ENCODE assay signal across 16 cellular contexts in genomic region chr1:119075614-119076013, GRCh38.
DNase-seq lines count a peak whose midpoint lies in the region; ATAC-seq, FAIRE-seq and TF ChIP-seq lines count a peak whose summit lies in the region.
"Had no signal": no experiment of that assay in that cellular context is flagged by ENCODE, and none has a peak within 500 bp of the region (broad histone marks: within the 10 kb centered on the region; RNA-seq: fewer than 3 reads in every experiment).

No MANE protein-coding gene starts in this region.

- H3K9me3 Mint-ChIP-seq in astrocyte (ENCODE audit: unreplicated experiment) = no peaks in the 10 kb centered on the region

- H2AFZ ChIP-seq in ACC112 (ENCODE audit: low read length, unreplicated experiment) (no peak overlapping the region), astrocyte (ENCODE audit: low read depth, low read length) (no peak overlapping the region)

- peak overlapping the region; percentile 9 for H3K4me2 ChIP-seq in astrocyte (ENCODE audit: low read length)

- H3K4me3 ChIP-seq in ACC112 (ENCODE audit: low read depth, low read length) (peak overlapping the region; percentile 15; the same call in 1 of the 2 replicates), astrocyte (ENCODE audit: insufficient read depth, low read depth, low read length) (no peak overlapping the region)

- peak overlapping the region; percentile 52 for H3K27ac ChIP-seq in ACC112 (ENCODE audit: low read depth, low read length)
- H3K27ac ChIP-seq in astrocyte (ENCODE audit: low read depth, low read length) = no peak overlapping the region

- peaks cover 15% of the 10 kb centered on the region for H3K4me1 Mint-ChIP-seq in astrocyte (ENCODE audit: low read depth, unreplicated experiment)
- H3K4me1 Mint-ChIP-seq: activated CD4-positive, alpha-beta T cell treated with anti-CD3 and anti-CD28 coated beads for 36 hours; stimulated activated effector memory CD8-positive, alpha-beta T cell treated with anti-CD3 and anti-CD28 coated beads, Interleukin-12 subunit alpha, Interleukin-12 subunit beta, amount 100 ng/mL, for 72 hours had no signal

- peaks cover 4% of the 10 kb centered on the region for H3K36me3 Mint-ChIP-seq in astrocyte (ENCODE audit: low read depth, unreplicated experiment)
- H3K36me3 Mint-ChIP-seq: stimulated activated effector memory CD8-positive, alpha-beta T cell treated with anti-CD3 and anti-CD28 coated beads, Interleukin-12 subunit alpha, Interleukin-12 subunit beta, amount 100 ng/mL, for 72 hours had no signal

- no peak overlapping the region for H3K9ac ChIP-seq in astrocyte (ENCODE audit: low read length)

- no peaks in the 10 kb centered on the region for H3K27me3 ChIP-seq in ACC112 (ENCODE audit: insufficient read depth, low read length)
- no peaks in the 10 kb centered on the region for H3K27me3 ChIP-seq in astrocyte (ENCODE audit: insufficient read depth, low read length)

- H3K4me1 ChIP-seq in ACC112 (ENCODE audit: control insufficient read depth, insufficient read depth, low read length, unreplicated experiment) (peaks cover 22% of the 10 kb centered on the region), astrocyte (ENCODE audit: insufficient read depth, low read length) (peaks cover 12% of the 10 kb centered on the region)

- no peaks in the 10 kb centered on the region for H3K27me3 Mint-ChIP-seq in astrocyte (ENCODE audit: low read depth, unreplicated experiment)
- H3K27me3 Mint-ChIP-seq: activated CD4-positive, alpha-beta T cell treated with anti-CD3 and anti-CD28 coated beads for 36 hours had no signal

- H3K27ac Mint-ChIP-seq in astrocyte (ENCODE audit: unreplicated experiment) = no peak overlapping the region
- H3K27ac Mint-ChIP-seq: activated CD4-positive, alpha-beta T cell treated with anti-CD3 and anti-CD28 coated beads for 36 hours; stimulated activated effector memory CD8-positive, alpha-beta T cell treated with anti-CD3 and anti-CD28 coated beads, Interleukin-12 subunit alpha, Interleukin-12 subunit beta, amount 100 ng/mL, for 72 hours had no signal

- H3K36me3 ChIP-seq in ACC112 (ENCODE audit: insufficient read depth, low read length) (no peaks in the 10 kb centered on the region), astrocyte (ENCODE audit: insufficient read depth, low read length) (no peaks in the 10 kb centered on the region)

- no peak for ATAC-seq in HG02798 (IDR thresholded peaks at IDR 0.05; ENCODE audit: poor library complexity, unreplicated experiment)
- ATAC-seq: activated CD4-positive, alpha-beta T cell treated with anti-CD3 and anti-CD28 coated beads for 36 hours; HCT116; stimulated activated effector memory CD8-positive, alpha-beta T cell treated with anti-CD3 and anti-CD28 coated beads, Interleukin-12 subunit alpha, Interleukin-12 subunit beta, amount 100 ng/mL, for 72 hours had no signal

- no peak for TF ChIP-seq CTCF in astrocyte (IDR thresholded peaks at IDR 0.05; ENCODE audit: insufficient read depth, low read depth, low read length)

- no peak overlapping the region for H3K4me3 Mint-ChIP-seq in astrocyte (ENCODE audit: unreplicated experiment)
- H3K4me3 Mint-ChIP-seq: activated CD4-positive, alpha-beta T cell treated with anti-CD3 and anti-CD28 coated beads for 36 hours; stimulated activated effector memory CD8-positive, alpha-beta T cell treated with anti-CD3 and anti-CD28 coated beads, Interleukin-12 subunit alpha, Interleukin-12 subunit beta, amount 100 ng/mL, for 72 hours had no signal

- no peaks in the 10 kb centered on the region for H3K9me3 ChIP-seq in astrocyte (ENCODE audit: insufficient read depth, low read depth, low read length)

- no peaks in the 10 kb centered on the region for H4K20me1 ChIP-seq in astrocyte (ENCODE audit: insufficient read depth, low read length)

- FAIRE-seq in H54 (lab: Jason Lieb, UNC) (peak; percentile 82), astrocyte (lab: Jason Lieb, UNC) (peak; percentile 99)
- FAIRE-seq: frontal cortex, RCC 7860 had no signal

- DNase-seq in H54 (ENCODE audit: insufficient read length, low spot score) = peak; percentile 14
- DNase-seq in astrocyte (ENCODE audit: low read depth) = peak; percentile 74
- DNase-seq in foreskin melanocyte = peak; percentile 91
- DNase-seq in NCI-H2227 treated with DMSO at 0.1 percent for 48 hours (lab: John Stamatoyannopoulos, UW) = no peak
- no peak for DNase-seq in NOMO-1 treated with DMSO at 0.1 percent for 48 hours (lab: John Stamatoyannopoulos, UW; ENCODE audit: unreplicated experiment)
- DNase-seq in GDM1 (lab: John Stamatoyannopoulos, UW) = no peak
- DNase-seq: ACHN; activated CD4-positive, alpha-beta T cell treated with anti-CD3 and anti-CD28 coated beads for 36 hours; NCI-H1930; NCI-H69 had no signal

- H3K79me2 ChIP-seq in ACC112 (ENCODE audit: control insufficient read depth, insufficient read depth, low read length, unreplicated experiment) (peaks cover 3% of the 10 kb centered on the region), astrocyte (ENCODE audit: insufficient read depth, low read length) (no peaks in the 10 kb centered on the region)

- no peak for TF ChIP-seq POLR2A in H54 (IDR thresholded peaks at IDR 0.05; ENCODE audit: low read depth, low read length)

Comparison
In these comparisons a context has a peak if more than half of its experiments do, and no peak if none do; other contexts are left out.
1. DNase-seq: peak in H54 (single experiment), astrocyte (single experiment) and foreskin melanocyte (single experiment); none in NCI-H2227 treated with DMSO at 0.1 percent for 48 hours (single experiment), NOMO-1 treated with DMSO at 0.1 percent for 48 hours (single experiment) and GDM1 (single experiment).